ENCODE assay signal across 8 cellular contexts in the genomic region with DNA sequence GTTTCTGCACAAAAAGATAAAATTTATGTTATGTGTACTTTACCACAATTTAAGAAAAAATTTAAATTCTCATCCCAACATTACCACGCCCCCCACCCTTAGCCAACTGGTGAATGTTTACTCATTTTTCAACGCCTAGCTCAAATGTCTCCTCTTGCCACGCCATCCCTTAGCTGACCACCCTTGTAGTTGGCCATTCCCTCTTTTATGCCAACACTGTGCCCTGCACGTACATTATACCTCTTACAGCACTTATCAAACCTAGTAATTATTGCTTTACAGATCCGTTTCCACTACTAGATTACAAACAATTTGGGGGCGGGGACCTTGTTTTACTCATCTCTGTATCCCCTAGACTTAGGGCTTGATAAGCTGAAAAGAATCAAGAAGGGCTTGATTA. TPM values are rescaled to one million over a fixed set of nuclear protein-coding genes. Genes with fewer than 3 reads are reported as not detected.
DNase-seq lines count a peak whose midpoint lies in the region; ATAC-seq, FAIRE-seq and TF ChIP-seq lines count a peak whose summit lies in the region.

No MANE protein-coding gene starts in this region.

- H3K36me3 Mint-ChIP-seq in Calu3 (ENCODE audit: insufficient read depth, unreplicated experiment) (peaks cover 13% of the 10 kb centered on the region), natural killer cell (no peaks in the 10 kb centered on the region)

- ATAC-seq in natural killer cell (no peak), HG02610 (IDR thresholded peaks at IDR 0.05; ENCODE audit: unreplicated experiment) (no peak), HG03565 (IDR thresholded peaks at IDR 0.05; ENCODE audit: unreplicated experiment) (no peak)

- H3K4me3 Mint-ChIP-seq in Calu3 (ENCODE audit: low read depth, unreplicated experiment) (peak overlapping the region; percentile 78), natural killer cell (peak overlapping the region; percentile 69)

- H3K4me3 ChIP-seq in LNCaP clone FGC (ENCODE audit: low read depth, low read length) = peak overlapping the region; percentile 76
- H3K4me3 ChIP-seq in bronchial epithelial cell (ENCODE audit: low read depth, low read length) = peak overlapping the region; percentile 41

- FAIRE-seq in bronchial epithelial cell (lab: Jason Lieb, UNC) = no peak

- no peaks in the 10 kb centered on the region for H3K4me1 Mint-ChIP-seq in Calu3 (ENCODE audit: low read depth, unreplicated experiment)
- no peaks in the 10 kb centered on the region for H3K4me1 Mint-ChIP-seq in natural killer cell

- H3K27me3 Mint-ChIP-seq in Calu3 (ENCODE audit: unreplicated experiment) = no peaks in the 10 kb centered on the region
- no peaks in the 10 kb centered on the region for H3K27me3 Mint-ChIP-seq in natural killer cell (ENCODE audit: low read depth in 2 of 2)

- H3K9me3 Mint-ChIP-seq in Calu3 (ENCODE audit: low read depth, unreplicated experiment) = no peaks in the 10 kb centered on the region
- no peaks in the 10 kb centered on the region for H3K9me3 Mint-ChIP-seq in natural killer cell

- intact Hi-C loops in Calu3 (cut with micrococcal nuclease; ENCODE audit: unreplicated experiment) = no loop called here
- intact Hi-C loops in natural killer cell (cut with micrococcal nuclease) = no loop called here

- CTCF ChIA-PET in Calu3 (lab: Charles Lee) = interaction anchor here (0.7 to 0.8 kb wide), 2 partner anchors 9 to 728 kb away, joined by 3 read pairs; no protein-coding TSS in a partner anchor

- H3K36me3 ChIP-seq in bronchial epithelial cell (ENCODE audit: control insufficient read depth, insufficient read depth, low read length) = no peaks in the 10 kb centered on the region

- DNase-seq in Calu3 (no peak), LNCaP clone FGC (ENCODE audit: low read depth) (no peak), bronchial epithelial cell (ENCODE audit: low read depth) (no peak), natural killer cell (no peak), NCI-H446 treated with DMSO at 0.1 percent for 48 hours (lab: John Stamatoyannopoulos, UW) (no peak)
- no peak for DNase-seq in effector CD4-positive, alpha-beta T cell

- H3K27ac Mint-ChIP-seq in Calu3 (ENCODE audit: unreplicated experiment) (peak overlapping the region; percentile 50), natural killer cell (no peak overlapping the region)

- no TSS peak for BruUV-seq in Calu3 (replicated peaks; lab: Mats Ljungman, UMichigan)

- no peak for TF ChIP-seq CTCF in Calu3 (IDR thresholded peaks at IDR 0.05; ENCODE audit: unreplicated experiment)
- no peak for TF ChIP-seq CTCF in LNCaP clone FGC (IDR thresholded peaks at IDR 0.05; ENCODE audit: control insufficient read depth, extremely low read depth, insufficient read depth)
- TF ChIP-seq CTCF in bronchial epithelial cell (IDR thresholded peaks at IDR 0.05; ENCODE audit: insufficient read depth, low read length, severe bottlenecking) = no peak
- TF ChIP-seq CTCF in natural killer cell (IDR thresholded peaks at IDR 0.05) = no peak

- H3K27me3 ChIP-seq in bronchial epithelial cell (ENCODE audit: control insufficient read depth, insufficient read depth, low read length) = no peaks in the 10 kb centered on the region

RNA-seq across cellular contexts. Expression of a gene that starts 0.6 kb away (rescaled TPM):
- total RNA-seq in Calu3 (2022) (11.0 and 11.3 TPM in 2 replicates), bronchial epithelial cell (under 0.01 and 0.13 TPM in 2 replicates), natural killer cell (under 1 TPM; 0.13 to 0.54 (median 0.28) TPM)

RNA-seq across cellular contexts. Expression of a gene that starts 38.9 kb away (rescaled TPM):
- total RNA-seq in Calu3 (2022) (621 and 665 TPM in 2 replicates), bronchial epithelial cell (1,256 and 1,722 TPM in 2 replicates), natural killer cell (100 to 1,000 TPM; 611 to 754 (median 650) TPM)

RNA-seq across cellular contexts. Expression of a gene that starts 56.6 kb away (rescaled TPM):
- total RNA-seq in Calu3 (2022) (17.2 and 19.4 TPM in 2 replicates), bronchial epithelial cell (10.3 and 13.1 TPM in 2 replicates), natural killer cell (1 to 10 TPM; 5.6 to 6.2 (median 5.9) TPM)
